Comparison of ENCODE assay signal across 23 cellular contexts in the genomic region with DNA sequence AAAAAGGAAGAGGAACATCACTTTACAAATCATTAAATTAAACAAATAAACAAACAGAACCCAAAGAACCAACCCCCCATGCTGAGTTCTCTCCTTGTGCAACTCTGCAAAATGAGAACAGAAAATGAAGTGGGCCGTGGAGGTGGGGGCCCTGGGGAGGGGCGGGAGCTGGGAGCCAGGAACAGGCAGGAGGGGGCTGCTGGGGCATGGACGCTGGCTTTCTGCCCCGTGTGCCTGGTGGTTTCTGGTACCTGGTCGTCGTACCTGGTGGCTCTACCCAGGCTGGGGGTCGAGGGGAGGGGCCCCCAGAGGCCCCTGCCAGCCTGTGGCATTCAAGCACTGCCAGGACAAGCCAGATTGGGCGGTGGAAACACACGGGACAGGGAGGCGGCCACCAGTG. TPM values are rescaled to one million over a fixed set of nuclear protein-coding genes. Genes with fewer than 3 reads are reported as not detected.
DNase-seq lines count a peak whose midpoint lies in the region; ATAC-seq, FAIRE-seq and TF ChIP-seq lines count a peak whose summit lies in the region.
"Had no signal": no experiment of that assay in that cellular context is flagged by ENCODE, and none has a peak within 500 bp of the region (broad histone marks: within the 10 kb centered on the region; RNA-seq: fewer than 3 reads in every experiment).

No MANE protein-coding gene starts in this region.

- H3K27me3 ChIP-seq in WERI-Rb-1 (ENCODE audit: insufficient read depth, low read depth, severe bottlenecking) (no peaks in the 10 kb centered on the region), esophagus (ENCODE audit: control insufficient read depth in 1 of 2, insufficient read depth in 2 of 2, low read length in 2 of 2) (no peaks in the 10 kb centered on the region), gastrocnemius medialis (no peaks in the 10 kb centered on the region), transverse colon (no peaks in the 10 kb centered on the region), smooth muscle cell (ENCODE audit: low read depth) (no peaks in the 10 kb centered on the region)
- H3K27me3 ChIP-seq: MG63, SJSA1 had no signal

- H3K36me3 ChIP-seq in WERI-Rb-1 (peaks cover 68% of the 10 kb centered on the region), esophagus (ENCODE audit: control insufficient read depth in 2 of 2, insufficient read depth in 2 of 2, low read length in 1 of 2) (peaks cover 9 to 32% of the 10 kb centered on the region in 2 donors), gastrocnemius medialis (peaks cover 0 to 52% of the 10 kb centered on the region in 2 donors), transverse colon (peaks cover 0 to 24% (median 11%) of the 10 kb centered on the region in 4 donors), smooth muscle cell (ENCODE audit: low read depth) (no peaks in the 10 kb centered on the region)

- in situ Hi-C loops in gastrocnemius medialis (cut with MboI; ENCODE audit: low sequenced_read_pairs in 4 of 4), result loop anchor here in 3 of 4 donors (25.0 kb wide), 1 partner anchor 246 kb away; the partner anchor contains the start of gene SHISA4 (in 3 of the 3)
- in situ Hi-C loops in transverse colon (cut with MboI; ENCODE audit: low pct_ligation_motif_present in 1 of 4, low pct_unique_long_range_greater_than_20kb in 1 of 4, low sequenced_read_pairs in 3 of 4), result loop anchor here in 3 of 4 donors (25.0 kb wide), 2 partner anchors 246 to 271 kb away; partner anchors contain the start of gene SHISA4 (in 2 of the 3)

- no peak overlapping the region for H2AFZ ChIP-seq in smooth muscle cell (ENCODE audit: low read depth)
- H2AFZ ChIP-seq: GM23338 had no signal

- H3K9ac ChIP-seq in smooth muscle cell (ENCODE audit: low read depth), result no peak overlapping the region

- TF ChIP-seq CTCF in WERI-Rb-1 (IDR thresholded peaks at IDR 0.05; ENCODE audit: low read depth, low read length) (no peak), gastrocnemius medialis (IDR thresholded peaks at IDR 0.05 in 4 of 5, conservative IDR thresholded peaks at IDR 0.05 in 1 of 5) (no peak), transverse colon (IDR thresholded peaks at IDR 0.05) (no peak), smooth muscle cell (IDR thresholded peaks at IDR 0.05; ENCODE audit: borderline replicate concordance, insufficient read depth, poor library complexity, severe bottlenecking) (no peak)

- H3K27ac ChIP-seq in WERI-Rb-1 (peak overlapping the region; percentile 92), esophagus (ENCODE audit: low read depth in 2 of 2, low read length in 1 of 2) (peak overlapping the region; percentile 27 to 53), gastrocnemius medialis (peak overlapping the region in 3 of 4 donors; percentile 67 to 79 (median 76)), transverse colon (peak overlapping the region in 3 of 4 donors; percentile 64 to 90 (median 73)), smooth muscle cell (ENCODE audit: low read depth) (no peak overlapping the region)
- H3K27ac ChIP-seq: SJSA1 had no signal

- no peak for DNase-seq in WERI-Rb-1
- DNase-seq in gastrocnemius medialis, result no peak
- no peak for DNase-seq in transverse colon
- DNase-seq in smooth muscle cell (lab: John Stamatoyannopoulos, UW; ENCODE audit: unreplicated experiment), result no peak
- no peak for DNase-seq in urothelium cell line (ENCODE audit: low spot score)
- DNase-seq: activated CD4-positive, alpha-beta T cell treated with anti-CD3 and anti-CD28 coated beads, Interleukin-2, amount 50 U/mL, for 1 hour; activated gamma-delta T cell; amniotic stem cell; CD4-positive, alpha-beta memory T cell; effector memory CD4-positive, alpha-beta T cell; MG63; NCI-H187; NCI-H226; PC-3 had no signal

- intact Hi-C loops in gastrocnemius medialis (cut with DNase I; ENCODE audit: low total_unique reads), result loop anchor here (10.0 kb wide), 1 partner anchor 249 kb away; the partner anchor contains the start of gene SHISA4
- intact Hi-C loops in transverse colon (cut with DNase I; ENCODE audit: low total_unique reads), result loop anchor here (5.0 kb wide), 1 partner anchor 126 kb away; no protein-coding TSS in a partner anchor

- ATAC-seq in gastrocnemius medialis (no peak), HG02981 (IDR thresholded peaks at IDR 0.05; ENCODE audit: unreplicated experiment) (no peak), GM21529 (IDR thresholded peaks at IDR 0.05; ENCODE audit: unreplicated experiment) (no peak)
- ATAC-seq: GM12878, PC-3 had no signal

- no peak overlapping the region for H3K4me3 ChIP-seq in WERI-Rb-1 (ENCODE audit: low read depth, low read length)
- H3K4me3 ChIP-seq in esophagus (ENCODE audit: low read depth in 1 of 2, low read length in 2 of 2), result no peak overlapping the region
- no peak overlapping the region for H3K4me3 ChIP-seq in gastrocnemius medialis
- H3K4me3 ChIP-seq in transverse colon, result no peak overlapping the region
- no peak overlapping the region for H3K4me3 ChIP-seq in smooth muscle cell
- H3K4me3 ChIP-seq: GM12878, GM23338, MG63, SJSA1 had no signal

- peaks cover 46% of the 10 kb centered on the region for H4K20me1 ChIP-seq in smooth muscle cell (ENCODE audit: low read depth)

- no peaks in the 10 kb centered on the region for H3K9me3 ChIP-seq in WERI-Rb-1 (ENCODE audit: severe bottlenecking)
- no peaks in the 10 kb centered on the region for H3K9me3 ChIP-seq in esophagus (ENCODE audit: control insufficient read depth in 2 of 2, insufficient read depth in 1 of 2, low read depth in 1 of 2, low read length in 1 of 2)
- no peaks in the 10 kb centered on the region for H3K9me3 ChIP-seq in gastrocnemius medialis
- no peaks in the 10 kb centered on the region for H3K9me3 ChIP-seq in transverse colon
- no peaks in the 10 kb centered on the region for H3K9me3 ChIP-seq in smooth muscle cell (replicated peaks; ENCODE audit: low read depth)
- H3K9me3 ChIP-seq: MG63, SJSA1 had no signal

- H3F3A ChIP-seq in smooth muscle cell (ENCODE audit: low read depth), result peaks cover 4% of the 10 kb centered on the region

- H3K4me2 ChIP-seq in smooth muscle cell, result no peak overlapping the region
- H3K4me2 ChIP-seq: GM23338 had no signal

- TF ChIP-seq POLR2A in gastrocnemius medialis (IDR thresholded peaks at IDR 0.05) (no peak), transverse colon (IDR thresholded peaks at IDR 0.05) (no peak)

- WGBS in esophagus, 2 donors, result 46 to 55% methylated on average over 7 to 10 of the region's 10 CpGs
- 73% methylated on average over 10 of the region's 10 CpGs; no CpG with 5 or more reads in 1 of the 2 donors for WGBS in transverse colon (ENCODE audit: low coverage in 1 of 2), 2 donors
- 92% methylated on average over 10 of the region's 10 CpGs for WGBS in smooth muscle cell (ENCODE audit: low lambda C conversion rate)

- TF ChIP-seq EP300 in transverse colon (IDR thresholded peaks at IDR 0.05; ENCODE audit: low read depth), result no peak

- H3K4me1 ChIP-seq in esophagus (ENCODE audit: control insufficient read depth in 2 of 2, insufficient read depth in 2 of 2, low read length in 1 of 2), result peaks cover 8 to 27% of the 10 kb centered on the region in 2 donors
- H3K4me1 ChIP-seq in gastrocnemius medialis, result peaks cover 5 to 14% of the 10 kb centered on the region in 2 donors
- H3K4me1 ChIP-seq in transverse colon, result peaks cover 8 to 26% (median 12%) of the 10 kb centered on the region in 4 donors
- no peaks in the 10 kb centered on the region for H3K4me1 ChIP-seq in smooth muscle cell (ENCODE audit: low read depth)
- H3K4me1 ChIP-seq: SJSA1 had no signal

- no peak for FAIRE-seq in urothelium cell line (lab: Jason Lieb, UNC)
- FAIRE-seq: GM12878 had no signal

- peaks cover 3% of the 10 kb centered on the region for H3K79me2 ChIP-seq in smooth muscle cell (ENCODE audit: low read depth)

RNA-seq across cellular contexts. Expression of gene GPR37L1, which starts 10.8 kb away (rescaled TPM):
- under 1 TPM; 0.05 to 0.10 TPM for polyA plus RNA-seq in esophagus
- total RNA-seq in gastrocnemius medialis, result under 1 TPM in 2 of 4 donors, not detected in 2; 0.04 to 0.10 TPM
- under 1 TPM in 2 of 4 donors, not detected in 2; 0.55 to 0.95 TPM for total RNA-seq in transverse colon
- total RNA-seq in smooth muscle cell, result not detected in 2 replicates
- 0.05 TPM in 1 of 2 replicates, not detected in the other for polyA plus RNA-seq in smooth muscle cell
- total RNA-seq: CD4-positive, alpha-beta memory T cell; fibroblast of lung; progenitor cell of endocrine pancreas had no signal
- polyA plus RNA-seq: fibroblast of lung had no signal

RNA-seq across cellular contexts. Expression of gene ARL8A, which starts 11.0 kb away (rescaled TPM):
- polyA plus RNA-seq in esophagus (10 to 100 TPM; 18.3 to 18.6 TPM), smooth muscle cell (53.3 and 54.7 TPM in 2 replicates)
- total RNA-seq in gastrocnemius medialis (10 to 100 TPM; 28.2 to 53.5 (median 49.8) TPM), transverse colon (10 to 100 TPM in 3 of 4 donors, 1 to 10 TPM in 1; 9.0 to 27.2 (median 21.6) TPM), smooth muscle cell (32.8 and 44.8 TPM in 2 replicates)

RNA-seq across cellular contexts. Expression of gene PTPN7, which starts 26.9 kb away (rescaled TPM):
- polyA plus RNA-seq in esophagus (1 to 10 TPM; 1.6 to 1.9 TPM), smooth muscle cell (not detected in 2 replicates)
- total RNA-seq in gastrocnemius medialis (under 1 TPM; 0.19 to 0.76 (median 0.49) TPM), transverse colon (10 to 100 TPM in 2 of 4 donors, 1 to 10 TPM in 1, not detected in 1; 5.2 to 32.5 (median 14.0) TPM), smooth muscle cell (not detected in 2 replicates)
- total RNA-seq: fibroblast of lung, GM23338, neural crest cell, PC-3, progenitor cell of endocrine pancreas, SJSA1 had no signal
- polyA plus RNA-seq: fibroblast of lung, GM23338 had no signal
